Comparison of ENCODE assay signal across 1 cellular context in genomic region chr1:109198043-109198695, GRCh38.
TF ChIP-seq lines count a peak whose summit lies in the region.

No MANE protein-coding gene starts in this region.

TF ChIP-seq in K562, 482 proteins besides CTCF, POLR2A, EP300 and RAD21 (continued from another document and continues in another):
- TF ChIP-seq BRF1 (IDR thresholded peaks at IDR 0.05; ENCODE audit: borderline replicate concordance, extremely low read depth, insufficient read length): no peak
- no peak; the same call in 1 of the 2 replicates for TF ChIP-seq NBN (IDR thresholded peaks at IDR 0.05; ENCODE audit: low read depth)
- no peak for TF ChIP-seq RNF219 (CRISPR knock-in tag; IDR thresholded peaks at IDR 0.05)
- TF ChIP-seq PHF20 (IDR thresholded peaks at IDR 0.05; ENCODE audit: partially characterized antibody): no peak
- no peak for TF ChIP-seq HNRNPL (IDR thresholded peaks at IDR 0.05; ENCODE audit: low read depth, low read length)
- no peak for TF ChIP-seq ZNF436 (CRISPR knock-in tag; IDR thresholded peaks at IDR 0.05)
- TF ChIP-seq NFATC3 (IDR thresholded peaks at IDR 0.05): no peak
- peak; percentile 84 for TF ChIP-seq SMARCE1 (IDR thresholded peaks at IDR 0.05)
- TF ChIP-seq LARP7 (IDR thresholded peaks at IDR 0.05): no peak
- TF ChIP-seq PCBP2 (IDR thresholded peaks at IDR 0.05; ENCODE audit: low read depth, low read length, poor library complexity, severe bottlenecking): no peak
- no peak for TF ChIP-seq RBM22 (IDR thresholded peaks at IDR 0.05; ENCODE audit: low read depth, low read length, poor library complexity, severe bottlenecking)
- no peak for TF ChIP-seq USF2 (CRISPR knock-in tag; IDR thresholded peaks at IDR 0.05)
- TF ChIP-seq STAT5A (IDR thresholded peaks at IDR 0.05; ENCODE audit: borderline replicate concordance, low read length): peak; percentile 70
- TF ChIP-seq BRD9 (IDR thresholded peaks at IDR 0.05; ENCODE audit: low read depth, partially characterized antibody): peak; percentile 4
- no peak for TF ChIP-seq MBD1 (CRISPR knock-in tag; IDR thresholded peaks at IDR 0.05)
- no peak for TF ChIP-seq HCFC1 (IDR thresholded peaks at IDR 0.05; ENCODE audit: low read depth, low read length)
- no peak for TF ChIP-seq SAP30 (IDR thresholded peaks at IDR 0.05; ENCODE audit: borderline replicate concordance, insufficient read depth, low read depth, low read length, poor library complexity, severe bottlenecking)
- no peak for TF ChIP-seq KDM4B (IDR thresholded peaks at IDR 0.05; ENCODE audit: borderline replicate concordance in 2 of 2, low read depth in 1 of 2)
- no peak for TF ChIP-seq CEBPB (tag; IDR thresholded peaks at IDR 0.05)
- no peak for TF ChIP-seq ZNF75A (CRISPR knock-in tag; IDR thresholded peaks at IDR 0.05)
- TF ChIP-seq ZNF583 (CRISPR knock-in tag; IDR thresholded peaks at IDR 0.05): no peak
- no peak for TF ChIP-seq ERF (CRISPR knock-in tag; IDR thresholded peaks at IDR 0.05)
- TF ChIP-seq RHOXF2B (CRISPR knock-in tag; conservative IDR thresholded peaks at IDR 0.05): no peak
- TF ChIP-seq, protein P1, sequence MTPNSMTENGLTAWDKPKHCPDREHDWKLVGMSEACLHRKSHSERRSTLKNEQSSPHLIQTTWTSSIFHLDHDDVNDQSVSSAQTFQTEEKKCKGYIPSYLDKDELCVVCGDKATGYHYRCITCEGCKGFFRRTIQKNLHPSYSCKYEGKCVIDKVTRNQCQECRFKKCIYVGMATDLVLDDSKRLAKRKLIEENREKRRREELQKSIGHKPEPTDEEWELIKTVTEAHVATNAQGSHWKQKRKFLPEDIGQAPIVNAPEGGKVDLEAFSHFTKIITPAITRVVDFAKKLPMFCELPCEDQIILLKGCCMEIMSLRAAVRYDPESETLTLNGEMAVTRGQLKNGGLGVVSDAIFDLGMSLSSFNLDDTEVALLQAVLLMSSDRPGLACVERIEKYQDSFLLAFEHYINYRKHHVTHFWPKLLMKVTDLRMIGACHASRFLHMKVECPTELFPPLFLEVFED (CRISPR knock-in tag; conservative IDR thresholded peaks at IDR 0.05): no peak
- no peak for TF ChIP-seq ZNF764 (CRISPR knock-in tag; IDR thresholded peaks at IDR 0.05; ENCODE audit: low read depth)
- no peak for TF ChIP-seq CUX1 (CRISPR knock-in tag; IDR thresholded peaks at IDR 0.05)
- no peak for TF ChIP-seq ILK (tag; IDR thresholded peaks at IDR 0.05; ENCODE audit: borderline replicate concordance, low read depth)
- TF ChIP-seq CBX2 (IDR thresholded peaks at IDR 0.05; ENCODE audit: insufficient read depth, low read length, poor library complexity, severe bottlenecking): no peak
- no peak for TF ChIP-seq ZNF512 (tag; IDR thresholded peaks at IDR 0.05)
- TF ChIP-seq, protein P2, sequence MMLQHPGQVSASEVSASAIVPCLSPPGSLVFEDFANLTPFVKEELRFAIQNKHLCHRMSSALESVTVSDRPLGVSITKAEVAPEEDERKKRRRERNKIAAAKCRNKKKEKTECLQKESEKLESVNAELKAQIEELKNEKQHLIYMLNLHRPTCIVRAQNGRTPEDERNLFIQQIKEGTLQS (IDR thresholded peaks at IDR 0.05): peak; percentile 80
- TF ChIP-seq, protein P2 (CRISPR knock-in tag; conservative IDR thresholded peaks at IDR 0.05): no peak
- TF ChIP-seq SETDB1 (IDR thresholded peaks at IDR 0.05; ENCODE audit: low read length): no peak
- TF ChIP-seq, protein P3, sequence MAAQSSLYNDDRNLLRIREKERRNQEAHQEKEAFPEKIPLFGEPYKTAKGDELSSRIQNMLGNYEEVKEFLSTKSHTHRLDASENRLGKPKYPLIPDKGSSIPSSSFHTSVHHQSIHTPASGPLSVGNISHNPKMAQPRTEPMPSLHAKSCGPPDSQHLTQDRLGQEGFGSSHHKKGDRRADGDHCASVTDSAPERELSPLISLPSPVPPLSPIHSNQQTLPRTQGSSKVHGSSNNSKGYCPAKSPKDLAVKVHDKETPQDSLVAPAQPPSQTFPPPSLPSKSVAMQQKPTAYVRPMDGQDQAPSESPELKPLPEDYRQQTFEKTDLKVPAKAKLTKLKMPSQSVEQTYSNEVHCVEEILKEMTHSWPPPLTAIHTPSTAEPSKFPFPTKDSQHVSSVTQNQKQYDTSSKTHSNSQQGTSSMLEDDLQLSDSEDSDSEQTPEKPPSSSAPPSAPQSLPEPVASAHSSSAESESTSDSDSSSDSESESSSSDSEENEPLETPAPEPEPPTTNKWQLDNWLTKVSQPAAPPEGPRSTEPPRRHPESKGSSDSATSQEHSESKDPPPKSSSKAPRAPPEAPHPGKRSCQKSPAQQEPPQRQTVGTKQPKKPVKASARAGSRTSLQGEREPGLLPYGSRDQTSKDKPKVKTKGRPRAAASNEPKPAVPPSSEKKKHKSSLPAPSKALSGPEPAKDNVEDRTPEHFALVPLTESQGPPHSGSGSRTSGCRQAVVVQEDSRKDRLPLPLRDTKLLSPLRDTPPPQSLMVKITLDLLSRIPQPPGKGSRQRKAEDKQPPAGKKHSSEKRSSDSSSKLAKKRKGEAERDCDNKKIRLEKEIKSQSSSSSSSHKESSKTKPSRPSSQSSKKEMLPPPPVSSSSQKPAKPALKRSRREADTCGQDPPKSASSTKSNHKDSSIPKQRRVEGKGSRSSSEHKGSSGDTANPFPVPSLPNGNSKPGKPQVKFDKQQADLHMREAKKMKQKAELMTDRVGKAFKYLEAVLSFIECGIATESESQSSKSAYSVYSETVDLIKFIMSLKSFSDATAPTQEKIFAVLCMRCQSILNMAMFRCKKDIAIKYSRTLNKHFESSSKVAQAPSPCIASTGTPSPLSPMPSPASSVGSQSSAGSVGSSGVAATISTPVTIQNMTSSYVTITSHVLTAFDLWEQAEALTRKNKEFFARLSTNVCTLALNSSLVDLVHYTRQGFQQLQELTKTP (IDR thresholded peaks at IDR 0.05; ENCODE audit: low read depth in 1 of 2, partially characterized antibody in 2 of 2): peak in 1 of 2 experiments; percentile 15
- no peak for TF ChIP-seq IRF9 (tag; IDR thresholded peaks at IDR 0.05)
